9 cellular contexts compared by ENCODE assay signal in the genomic region with DNA sequence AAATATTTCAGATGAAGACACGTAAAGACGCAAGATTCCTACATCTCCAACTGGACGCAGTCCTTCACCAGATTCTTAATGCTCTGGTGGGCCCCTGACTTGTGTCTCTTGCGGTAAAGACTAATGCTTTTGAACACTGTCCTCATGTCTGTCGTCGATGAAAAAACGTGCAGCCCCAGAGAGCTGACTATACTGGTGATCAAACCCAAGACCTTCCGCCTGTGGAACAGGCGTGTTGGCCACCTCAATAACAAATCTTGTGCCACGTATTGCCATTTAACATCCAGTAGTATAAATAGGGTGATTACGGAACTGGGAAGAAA. TPM values are rescaled to one million over a fixed set of nuclear protein-coding genes. Genes with fewer than 3 reads are reported as not detected.
A peak's percentile ranks its signal among the peaks of the same experiment; 100 is the strongest.
DNase-seq lines count a peak whose midpoint lies in the region; ATAC-seq and TF ChIP-seq lines count a peak whose summit lies in the region.
"Had no signal": no experiment of that assay in that cellular context is flagged by ENCODE, and none has a peak within 500 bp of the region (broad histone marks: within the 10 kb centered on the region; RNA-seq: fewer than 3 reads in every experiment).

No MANE protein-coding gene starts in this region.

- no peaks in the 10 kb centered on the region for H3K27me3 Mint-ChIP-seq in Calu3 (ENCODE audit: unreplicated experiment)

- no peaks in the 10 kb centered on the region for H3K9me2 ChIP-seq in HCT116 (ENCODE audit: insufficient read depth)

- TF ChIP-seq CTCF in Calu3 (IDR thresholded peaks at IDR 0.05; ENCODE audit: unreplicated experiment): no peak
- TF ChIP-seq CTCF in HCT116 (IDR thresholded peaks at IDR 0.05 in 2 of 3, conservative IDR thresholded peaks at IDR 0.05 in 1 of 3; ENCODE audit: borderline replicate concordance in 1 of 3, insufficient read depth in 1 of 3, low read depth in 2 of 3, low read length in 2 of 3): no peak
- TF ChIP-seq CTCF in RWPE1 (conservative IDR thresholded peaks at IDR 0.05; ENCODE audit: low read depth): no peak
- no peak for TF ChIP-seq CTCF in smooth muscle cell (IDR thresholded peaks at IDR 0.05; ENCODE audit: borderline replicate concordance, insufficient read depth, poor library complexity, severe bottlenecking)

- H3K36me3 ChIP-seq in HCT116 (ENCODE audit: control insufficient read depth in 1 of 2, insufficient read depth in 2 of 2, low read length in 2 of 2) (no peaks in the 10 kb centered on the region), smooth muscle cell (ENCODE audit: low read depth) (no peaks in the 10 kb centered on the region)

- H2AFZ ChIP-seq in HCT116 (ENCODE audit: low read depth, low read length, poor library complexity, severe bottlenecking): peak overlapping the region; percentile 41
- H2AFZ ChIP-seq in smooth muscle cell (ENCODE audit: low read depth): peak overlapping the region; percentile 44

- H3K4me1 ChIP-seq in HCT116 (ENCODE audit: control insufficient read depth in 1 of 2, insufficient read depth in 2 of 2, low read length in 2 of 2) (peaks cover 27 to 63% of the 10 kb centered on the region in 2 experiments), smooth muscle cell (ENCODE audit: low read depth) (peaks cover 14% of the 10 kb centered on the region)

- H3K79me2 ChIP-seq in HCT116 (ENCODE audit: insufficient read depth, low read length): no peaks in the 10 kb centered on the region
- no peaks in the 10 kb centered on the region for H3K79me2 ChIP-seq in smooth muscle cell (ENCODE audit: low read depth)

- ATAC-seq in HCT116 (peak; percentile 15), GM21529 (IDR thresholded peaks at IDR 0.05; ENCODE audit: unreplicated experiment) (no peak), HG02763 (IDR thresholded peaks at IDR 0.05; ENCODE audit: unreplicated experiment) (no peak)

- 11% methylated on average over 11 of the region's 11 CpGs for WGBS in smooth muscle cell (ENCODE audit: low lambda C conversion rate)

- H3K9ac ChIP-seq in HCT116 (ENCODE audit: low read length) (peak overlapping the region; percentile 40), smooth muscle cell (ENCODE audit: low read depth) (no peak overlapping the region)

- peak overlapping the region; percentile 48 for H3K27ac ChIP-seq in HCT116 (ENCODE audit: low read depth, low read length)
- peak overlapping the region; percentile 43; the same call in 1 of the 2 replicates for H3K27ac ChIP-seq in RWPE1
- peak overlapping the region; percentile 51 for H3K27ac ChIP-seq in smooth muscle cell (ENCODE audit: low read depth)

- intact Hi-C loops in Calu3 (cut with micrococcal nuclease; ENCODE audit: unreplicated experiment) (no loop called here), HCT116 (cut with micrococcal nuclease) (loop anchor here (10.0 kb wide), 1 partner anchor 1892 kb away; a partner anchor contains a TSS)

- H3K27ac Mint-ChIP-seq in Calu3 (ENCODE audit: unreplicated experiment): peak overlapping the region; percentile 87

- BruUV-seq in Calu3 (replicated peaks; lab: Mats Ljungman, UMichigan): no TSS peak
- BruUV-seq in HCT116 (replicated peaks; lab: Mats Ljungman, UMichigan): no TSS peak

- H3K36me3 Mint-ChIP-seq in Calu3 (ENCODE audit: insufficient read depth, unreplicated experiment): peaks cover 42% of the 10 kb centered on the region

- RAD21 ChIA-PET in HCT116 (lab: Charles Lee; ENCODE audit: low non-redundant PET in 1 of 2, low total read pairs in 2 of 2, uncharacterized antibody in 2 of 2, unreplicated experiment in 2 of 2): interaction anchor here in 1 of 2 experiments (1.3 kb wide), 1 partner anchor 20 kb away, joined by 3 read pairs; no protein-coding TSS in a partner anchor

- H3F3A ChIP-seq in smooth muscle cell (ENCODE audit: low read depth): peaks cover 38% of the 10 kb centered on the region

- TF ChIP-seq RAD21 in HCT116 (IDR thresholded peaks at IDR 0.05; ENCODE audit: low read depth): no peak

- DNase-seq in Calu3: no peak
- DNase-seq in HCT116 (ENCODE audit: low read depth, low spot score): no peak
- DNase-seq in RWPE1 (ENCODE audit: low spot score): no peak
- DNase-seq in erythroblast (lab: John Stamatoyannopoulos, UW): peak; percentile 67 to 70
- DNase-seq in smooth muscle cell (lab: John Stamatoyannopoulos, UW; ENCODE audit: unreplicated experiment): no peak
- DNase-seq in NCI-H2227 (lab: John Stamatoyannopoulos, UW; ENCODE audit: unreplicated experiment): no peak

- peak overlapping the region; percentile 4 to 32; a peak in 3 of 4 replicates for H3K4me3 ChIP-seq in HCT116 (replicated peaks in 1 of 2; ENCODE audit: low read depth in 1 of 2, low read length in 2 of 2)
- peak overlapping the region; percentile 56 for H3K4me3 ChIP-seq in smooth muscle cell

- peak overlapping the region; percentile 50 for H3K4me3 Mint-ChIP-seq in Calu3 (ENCODE audit: low read depth, unreplicated experiment)

- H3K27me3 ChIP-seq in HCT116 (ENCODE audit: insufficient read depth, low read length): no peaks in the 10 kb centered on the region
- no peaks in the 10 kb centered on the region for H3K27me3 ChIP-seq in smooth muscle cell (ENCODE audit: low read depth)

- H3K4me2 ChIP-seq in HCT116 (ENCODE audit: low read length) (peak overlapping the region; percentile 70), smooth muscle cell (peak overlapping the region; percentile 82)

- H3K9me3 Mint-ChIP-seq in Calu3 (ENCODE audit: low read depth, unreplicated experiment): no peaks in the 10 kb centered on the region

- H3K4me1 Mint-ChIP-seq in Calu3 (ENCODE audit: low read depth, unreplicated experiment): peaks cover 30% of the 10 kb centered on the region

- TF ChIP-seq POLR2A in HCT116 (IDR thresholded peaks at IDR 0.05; ENCODE audit: borderline replicate concordance, extremely low read depth, insufficient read depth, insufficient read length): no peak
- no peak for TF ChIP-seq POLR2A in erythroblast (IDR thresholded peaks at IDR 0.05; ENCODE audit: low read length)

- H4K20me1 ChIP-seq in HCT116 (ENCODE audit: insufficient read depth) (no peaks in the 10 kb centered on the region), smooth muscle cell (ENCODE audit: low read depth) (no peaks in the 10 kb centered on the region)

- CTCF ChIA-PET in Calu3 (lab: Charles Lee): interaction anchor here (0.7 to 1.3 kb wide), 2 partner anchors 20 to 34 kb away, joined by 4 to 11 read pairs; no protein-coding TSS in a partner anchor
- CTCF ChIA-PET in HCT116 (lab: Charles Lee): interaction anchor here (1.2 to 1.7 kb wide), 3 partner anchors 9 to 385 kb away, joined by 3 to 4 read pairs (median 3); a partner anchor contains a TSS
- CTCF ChIA-PET in RWPE1 (lab: Yijun Ruan, JAX): interaction anchor here (0.5 kb wide), 2 partner anchors 338 to 385 kb away, joined by 3 to 4 read pairs; no protein-coding TSS in a partner anchor

- H3K9me3 ChIP-seq in HCT116 (ENCODE audit: control insufficient read depth in 1 of 2, insufficient read depth in 1 of 2, low read depth in 1 of 2, low read length in 2 of 2) (no peaks in the 10 kb centered on the region), smooth muscle cell (replicated peaks; ENCODE audit: low read depth) (no peaks in the 10 kb centered on the region)

- POLR2A ChIA-PET in HCT116 (lab: Charles Lee) (interaction anchor here (1.1 to 1.2 kb wide), 3 partner anchors 9 to 59 kb away, joined by 4 to 6 read pairs (median 5); a partner anchor contains a TSS), RWPE1 (lab: Yijun Ruan, JAX; ENCODE audit: low non-redundant PET) (no interaction called here)

TF ChIP-seq in HCT116, 20 proteins besides CTCF, POLR2A, EP300 and RAD21:
- TF ChIP-seq ZFX (IDR thresholded peaks at IDR 0.05): no peak
- TF ChIP-seq TCF7L2 (IDR thresholded peaks at IDR 0.05; ENCODE audit: borderline replicate concordance, extremely low read depth, insufficient read depth, insufficient read length): no peak
- TF ChIP-seq EZH2 (IDR thresholded peaks at IDR 0.05): no peak
- no peak for TF ChIP-seq SRF (IDR thresholded peaks at IDR 0.05; ENCODE audit: low read depth)
- no peak for TF ChIP-seq EZH2phosphoT487 (IDR thresholded peaks at IDR 0.05; ENCODE audit: borderline replicate concordance)
- TF ChIP-seq FOSL1 (IDR thresholded peaks at IDR 0.05; ENCODE audit: low read depth): no peak
- no peak for TF ChIP-seq CBX3 (IDR thresholded peaks at IDR 0.05; ENCODE audit: low read depth)
- TF ChIP-seq YY1 (IDR thresholded peaks at IDR 0.05; ENCODE audit: extremely low read depth, insufficient replicate concordance, low read depth, low read length): no peak

RNA-seq across cellular contexts. Expression of a gene that starts 45.5 kb away (rescaled TPM):
- total RNA-seq in Calu3 (2022) (not detected in 2 replicates), HCT116 (2021; ENCODE audit: unreplicated experiment) (not detected), smooth muscle cell (not detected in 2 replicates)
- polyA plus RNA-seq in HCT116 (2012): not detected in 2 replicates
- polyA plus RNA-seq in smooth muscle cell: not detected in 2 replicates
- total RNA-seq: NCI-H460 had no signal

RNA-seq across cellular contexts. Expression of a gene that starts 53.5 kb away (rescaled TPM):
- total RNA-seq in Calu3 (2022) (not detected in 2 replicates), HCT116 (2021; ENCODE audit: unreplicated experiment) (not detected), smooth muscle cell (not detected in 2 replicates)
- not detected in 2 replicates for polyA plus RNA-seq in HCT116 (2012)
- not detected in 2 replicates for polyA plus RNA-seq in smooth muscle cell
- total RNA-seq: NCI-H460 had no signal

RNA-seq across cellular contexts. Expression of a gene that starts 58.7 kb away (rescaled TPM):
- 58.6 and 60.7 TPM in 2 replicates for total RNA-seq in Calu3 (2022)
- 43.8 TPM for total RNA-seq in HCT116 (2021; ENCODE audit: unreplicated experiment)
- polyA plus RNA-seq in HCT116 (2012): 27.2 and 28.3 TPM in 2 replicates
- 40.0 and 47.2 TPM in 2 replicates for total RNA-seq in smooth muscle cell
- polyA plus RNA-seq in smooth muscle cell: 32.0 and 35.9 TPM in 2 replicates

Comparison
In these comparisons a context has a peak if more than half of its experiments do, and no peak if none do; other contexts are left out.
1. DNase-seq: peak in erythroblast (2 of 2); none in Calu3 (single experiment), HCT116 (single experiment), RWPE1 (single experiment), smooth muscle cell (single experiment) and NCI-H2227 (single experiment).
2. Peak in every context shown above with its lines, with median percentiles within 50 percentile points of each other: H3K27ac ChIP-seq.